ENCODE assay signal across 20 cellular contexts in the genomic region with DNA sequence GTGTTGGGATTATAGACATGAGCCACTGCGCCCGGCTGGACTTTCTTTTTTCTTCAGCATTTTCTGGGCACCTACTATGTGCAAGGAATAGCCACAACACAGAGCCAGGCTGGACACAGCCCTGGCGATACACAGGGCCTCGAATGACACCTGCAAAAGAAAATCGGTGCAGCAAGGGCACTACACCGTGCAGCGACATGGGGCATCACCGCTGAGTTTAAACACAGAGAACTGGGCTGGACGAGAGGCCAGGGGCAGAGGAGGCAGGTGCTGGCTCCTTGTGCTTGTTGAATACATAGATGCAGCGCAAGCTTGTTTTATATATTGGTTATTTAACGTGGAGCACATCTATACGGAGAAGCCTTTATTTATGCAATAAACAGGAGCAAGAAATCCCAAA.
DNase-seq lines count a peak whose midpoint lies in the region; ATAC-seq, FAIRE-seq and TF ChIP-seq lines count a peak whose summit lies in the region.
"Had no signal": no experiment of that assay in that cellular context is flagged by ENCODE, and none has a peak within 500 bp of the region (broad histone marks: within the 10 kb centered on the region; RNA-seq: fewer than 3 reads in every experiment).

No MANE protein-coding gene starts in this region.

- no peaks in the 10 kb centered on the region for H3K79me2 ChIP-seq in DND-41 (ENCODE audit: insufficient read depth, low read length)
- no peaks in the 10 kb centered on the region for H3K79me2 ChIP-seq in osteoblast (ENCODE audit: insufficient read depth, low read length)

- H3K4me2 ChIP-seq in DND-41 (ENCODE audit: insufficient read depth, low read length) (peak overlapping the region; percentile 37), osteoblast (ENCODE audit: insufficient read depth, low read length) (peak overlapping the region; percentile 57)
- H3K4me2 ChIP-seq: BLaER1 had no signal

- TF ChIP-seq POLR2A in H54 (IDR thresholded peaks at IDR 0.05; ENCODE audit: low read depth, low read length): no peak

- no peak overlapping the region for H3K9ac ChIP-seq in DND-41 (ENCODE audit: low read depth, low read length)
- H3K9ac ChIP-seq: BLaER1 had no signal

- 0 out of 4 replicates have a peak overlapping the region, but pooled peaks of 1 of the 2 experiments have one; percentile 20 for H3K4me3 ChIP-seq in DND-41 (ENCODE audit: low read depth in 1 of 2, low read length in 2 of 2)
- peak overlapping the region; percentile 56 for H3K4me3 ChIP-seq in osteoblast (ENCODE audit: insufficient read depth, low read length)
- H3K4me3 ChIP-seq in left ventricle myocardium inferior: no peak overlapping the region
- H3K4me3 ChIP-seq: BLaER1 had no signal

- no peak for FAIRE-seq in H54 (lab: Jason Lieb, UNC)
- FAIRE-seq: A204.1, G401.6, GM12892 had no signal

- DNase-seq in activated effector memory CD4-positive, alpha-beta T cell treated with anti-CD3 and anti-CD28 coated beads, Interleukin-2, amount 50 U/mL, for 16 hours: peak; percentile 54
- no peak for DNase-seq in activated effector memory CD4-positive, alpha-beta T cell treated with Interleukin-2 at 50 U/mL for 16 hours
- DNase-seq in DND-41 (no peak), osteoblast (ENCODE audit: insufficient read length, low spot score, missing footprints) (no peak), left ventricle myocardium inferior (no peak), H54 (ENCODE audit: insufficient read length, low spot score) (no peak)
- DNase-seq: Calu3, COR-L47, DMS53, DMS79 treated with DMSO at 0.1 percent for 48 hours, GOT3, H7, HCEC 1CT had no signal

- ATAC-seq in DND-41 (ENCODE audit: insufficient read depth, low read depth) (no peak), HG02763 (IDR thresholded peaks at IDR 0.05; ENCODE audit: unreplicated experiment) (no peak)

- intact Hi-C loops in left ventricle myocardium inferior (cut with micrococcal nuclease): no loop called here

- H3K27ac ChIP-seq in DND-41 (ENCODE audit: low read length): no peak overlapping the region
- no peak overlapping the region for H3K27ac ChIP-seq in osteoblast (ENCODE audit: low read depth, low read length)
- no peak overlapping the region for H3K27ac ChIP-seq in left ventricle myocardium inferior (replicated peaks)
- H3K27ac ChIP-seq: 22Rv1, BLaER1, C4-2B had no signal

- H3K36me3 ChIP-seq in DND-41 (ENCODE audit: insufficient read depth, low read length) (no peaks in the 10 kb centered on the region), osteoblast (ENCODE audit: insufficient read depth, low read length) (no peaks in the 10 kb centered on the region), left ventricle myocardium inferior (no peaks in the 10 kb centered on the region)
- H3K36me3 ChIP-seq: BLaER1 had no signal

- H2AFZ ChIP-seq in DND-41 (ENCODE audit: low read depth, low read length) (no peak overlapping the region), osteoblast (ENCODE audit: low read length) (no peak overlapping the region)

- H3K27me3 ChIP-seq in DND-41 (ENCODE audit: insufficient read depth, low read length, poor library complexity) (peaks cover 3% of the 10 kb centered on the region), osteoblast (ENCODE audit: insufficient read depth, low read length) (peaks cover 26% of the 10 kb centered on the region), left ventricle myocardium inferior (ENCODE audit: low read depth) (peaks cover 34% of the 10 kb centered on the region)
- H3K27me3 ChIP-seq: BLaER1 had no signal

- peaks cover 10% of the 10 kb centered on the region; the same call in 1 of the 2 replicates for H3K4me1 ChIP-seq in DND-41 (ENCODE audit: insufficient read depth, low read length)
- H3K4me1 ChIP-seq in osteoblast (ENCODE audit: insufficient read depth, low read length): no peaks in the 10 kb centered on the region
- H3K4me1 ChIP-seq in left ventricle myocardium inferior: peaks cover 6% of the 10 kb centered on the region

- H3K9me3 ChIP-seq in DND-41 (ENCODE audit: insufficient read depth, low read length, severe bottlenecking) (no peaks in the 10 kb centered on the region), osteoblast (ENCODE audit: low read depth, low read length) (peaks cover 2% of the 10 kb centered on the region), left ventricle myocardium inferior (replicated peaks) (no peaks in the 10 kb centered on the region)
- H3K9me3 ChIP-seq: BLaER1 had no signal

- peaks cover 9% of the 10 kb centered on the region; the same call in 1 of the 2 replicates for H4K20me1 ChIP-seq in DND-41 (ENCODE audit: insufficient read depth, low read length)
- peaks cover 8% of the 10 kb centered on the region for H4K20me1 ChIP-seq in osteoblast (ENCODE audit: insufficient read depth, low read length)
- H4K20me1 ChIP-seq: BLaER1 had no signal

- no peak for TF ChIP-seq CTCF in DND-41 (IDR thresholded peaks at IDR 0.05; ENCODE audit: borderline replicate concordance, extremely low read depth, low read length, poor library complexity, severe bottlenecking)
- no peak for TF ChIP-seq CTCF in osteoblast (IDR thresholded peaks at IDR 0.05; ENCODE audit: extremely low read depth, low read depth, low read length)
- no peak for TF ChIP-seq CTCF in left ventricle myocardium inferior (IDR thresholded peaks at IDR 0.05; ENCODE audit: borderline replicate concordance)
